8 cellular contexts compared by ENCODE assay signal in genomic region chrX:40154853-40155616, GRCh38. TPM values are rescaled to one million over a fixed set of nuclear protein-coding genes. Genes with fewer than 3 reads are reported as not detected.
DNase-seq lines count a peak whose midpoint lies in the region; ATAC-seq and TF ChIP-seq lines count a peak whose summit lies in the region.

No MANE protein-coding gene starts in this region.

- H3F3A ChIP-seq in GM23338 (replicated peaks; ENCODE audit: low read depth) = peaks cover 6% of the 10 kb centered on the region

- peaks cover 15% of the 10 kb centered on the region; the same call in 2 of the 3 replicates for H3K4me1 Mint-ChIP-seq in GM23338

- no peaks in the 10 kb centered on the region for H4K20me1 ChIP-seq in GM23338 (replicated peaks; ENCODE audit: insufficient read depth)

- H3K27ac Mint-ChIP-seq in GM23338 = no peak overlapping the region

- peaks cover 36% of the 10 kb centered on the region for H3K27me3 ChIP-seq in GM23338 (ENCODE audit: insufficient read depth)
- H3K27me3 ChIP-seq in testis = no peaks in the 10 kb centered on the region

- H3K4me3 ChIP-seq in GM23338 (peak overlapping the region; percentile 64), cardiac fibroblast (replicated peaks in 1 of 2; ENCODE audit: low read depth in 2 of 2, low read length in 2 of 2) (peak overlapping the region; percentile 34 to 36), testis (peak overlapping the region; percentile 21 to 48)

- peaks cover 37% of the 10 kb centered on the region for H3K27me3 Mint-ChIP-seq in GM23338 (ENCODE audit: insufficient read depth, low read depth, poor library complexity)

- H3K4me1 ChIP-seq in GM23338 (ENCODE audit: insufficient read depth) = peaks cover 16% of the 10 kb centered on the region
- H3K4me1 ChIP-seq in testis = peaks cover 4% of the 10 kb centered on the region

- peak overlapping the region; percentile 85 for H3K4me3 Mint-ChIP-seq in GM23338

- no peaks in the 10 kb centered on the region for H3K36me3 ChIP-seq in GM23338 (ENCODE audit: insufficient read depth)
- H3K36me3 ChIP-seq in testis (ENCODE audit: low read depth, missing control alignments) = no peaks in the 10 kb centered on the region

- no peak for TF ChIP-seq POLR2A in testis (IDR thresholded peaks at IDR 0.05)

- ATAC-seq in GM23338 (no peak; the same call in 2 of the 3 replicates), left lobe of liver (peak; percentile 52), HG02588 (IDR thresholded peaks at IDR 0.05; ENCODE audit: unreplicated experiment) (no peak)

- no peaks in the 10 kb centered on the region for H3K36me3 Mint-ChIP-seq in GM23338 (ENCODE audit: low read depth)

- DNase-seq in Ammon's horn (ENCODE audit: low spot score) = peak; percentile 45
- peak; percentile 63 for DNase-seq in GM23338 (ENCODE audit: low spot score)
- peak; percentile 53 for DNase-seq in RKO (ENCODE audit: low spot score)
- DNase-seq in cardiac fibroblast (ENCODE audit: low read depth in 2 of 2) = peak; percentile 33 to 63
- peak; percentile 87 for DNase-seq in left lobe of liver (ENCODE audit: low spot score)
- DNase-seq in testis = peak; percentile 81
- no peak for DNase-seq in activated CD4-positive, CD25-positive, alpha-beta regulatory T cell treated with anti-CD3 and anti-CD28 coated beads, Interleukin-2, amount 50 U/mL, for 72 hours

- H3K79me2 ChIP-seq in GM23338 (replicated peaks; ENCODE audit: insufficient read depth) = peaks cover 5% of the 10 kb centered on the region

- intact Hi-C loops in testis (cut with DNase I; ENCODE audit: low total_unique reads) = no loop called here

- H3K9me2 ChIP-seq in GM23338 (ENCODE audit: insufficient read depth) = no peaks in the 10 kb centered on the region

- H3K9me3 Mint-ChIP-seq in GM23338 = no peaks in the 10 kb centered on the region

- no peaks in the 10 kb centered on the region for H3K9me3 ChIP-seq in testis

- no peak for TF ChIP-seq CTCF in GM23338 (conservative IDR thresholded peaks at IDR 0.05; ENCODE audit: low read depth in 2 of 2)
- TF ChIP-seq CTCF in cardiac fibroblast (IDR thresholded peaks at IDR 0.05; ENCODE audit: low read depth, low read length) = no peak
- TF ChIP-seq CTCF in testis (IDR thresholded peaks at IDR 0.05) = no peak

- H2AFZ ChIP-seq in GM23338 = no peak overlapping the region

- peak overlapping the region; percentile 82 for H3K4me2 ChIP-seq in GM23338

- 1% methylated on average over 30 of the region's 73 CpGs; no CpG with 5 or more reads in 1 of the 2 donors for WGBS in testis, 2 donors

- no peak overlapping the region for H3K27ac ChIP-seq in GM23338 (ENCODE audit: low read depth)
- H3K27ac ChIP-seq in testis = no peak overlapping the region

TF ChIP-seq in GM23338, 12 proteins besides CTCF, POLR2A, EP300 and RAD21:
- no peak for TF ChIP-seq REST (IDR thresholded peaks at IDR 0.05; ENCODE audit: unreplicated experiment)

RNA-seq across cellular contexts. Expression of gene BCOR, which starts 57.3 kb away (rescaled TPM):
- 60.8 TPM in 2 replicates for total RNA-seq in GM23338 (2014; rRNA removed; shearing (Covaris generic))
- polyA plus RNA-seq in GM23338 (2016; fragmentation: Nextera tagmentation; extraction: Ambion mirVana) = 25.5 and 25.8 TPM in 2 replicates
- total RNA-seq in left lobe of liver = 10.5 TPM
- 10 to 100 TPM; 46.8 to 69.6 TPM for total RNA-seq in testis
- 26.4 TPM for polyA plus RNA-seq in testis (ENCODE audit: insufficient read depth, low read depth, low replicate concordance)
